19 cellular contexts compared by ENCODE assay signal in the genomic region with DNA sequence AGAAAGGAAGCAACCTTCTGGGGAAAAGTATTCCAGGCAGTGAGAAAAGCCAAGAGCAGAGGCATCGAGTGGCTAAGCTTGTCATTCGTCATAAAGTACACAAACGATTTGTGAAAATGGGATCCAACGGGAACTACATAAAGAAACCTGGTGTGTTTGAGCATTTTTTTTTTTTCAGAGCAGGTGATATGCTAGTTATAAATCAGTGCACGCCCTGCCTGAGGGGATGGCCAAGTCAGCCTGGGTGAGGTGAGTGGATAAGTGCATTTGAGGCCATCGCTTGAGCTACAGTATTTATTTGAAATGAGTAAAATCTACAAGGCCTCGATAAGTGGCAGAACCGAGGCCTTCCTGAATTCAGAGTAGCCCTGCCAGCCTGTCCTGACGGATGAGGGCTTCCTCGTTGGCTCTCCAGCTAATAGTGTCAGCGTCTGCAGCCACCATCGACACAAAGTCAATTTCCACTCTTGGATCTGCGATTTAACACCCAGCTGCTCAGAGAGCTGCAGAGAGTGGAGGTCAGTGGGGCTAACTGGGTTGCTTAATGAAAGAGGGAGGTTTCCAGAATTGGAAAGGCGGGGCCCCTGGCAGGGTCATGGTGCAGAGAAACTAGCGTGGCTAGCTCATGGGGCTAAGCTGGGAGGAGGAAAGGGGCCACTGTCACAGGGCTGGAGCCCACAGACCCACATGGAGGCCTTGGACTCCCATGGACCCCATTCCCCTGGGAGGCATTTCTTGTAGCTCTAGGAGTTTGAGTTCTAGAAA. TPM values are rescaled to one million over a fixed set of nuclear protein-coding genes. Genes with fewer than 3 reads are reported as not detected.
DNase-seq lines count a peak whose midpoint lies in the region; ATAC-seq and TF ChIP-seq lines count a peak whose summit lies in the region.
"Had no signal": no experiment of that assay in that cellular context is flagged by ENCODE, and none has a peak within 500 bp of the region (broad histone marks: within the 10 kb centered on the region; RNA-seq: fewer than 3 reads in every experiment).

No MANE protein-coding gene starts in this region.

- H3K36me3 Mint-ChIP-seq in activated CD4-positive, alpha-beta T cell treated with anti-CD3 and anti-CD28 coated beads for 36 hours (ENCODE audit: low read depth), result no peaks in the 10 kb centered on the region

- no peaks in the 10 kb centered on the region for H3K4me1 Mint-ChIP-seq in activated CD4-positive, alpha-beta T cell treated with anti-CD3 and anti-CD28 coated beads for 36 hours

- no peak for ATAC-seq in activated CD4-positive, alpha-beta T cell treated with anti-CD3 and anti-CD28 coated beads for 36 hours
- no peak for ATAC-seq in GM18870 (IDR thresholded peaks at IDR 0.05; ENCODE audit: unreplicated experiment)

- POLR2A ChIA-PET in activated CD4-positive, alpha-beta T cell treated with anti-CD3 and anti-CD28 coated beads for 36 hours (lab: Charles Lee), result interaction anchor here (0.6 to 0.9 kb wide), 2 partner anchors 27 to 505 kb away, joined by 4 to 5 read pairs; a partner anchor contains a TSS

- 23 to 73% methylated on average over 15 of the region's 15 CpGs for whole genome bisulfite sequencing in sigmoid colon, 2 donors

- no peak for TF ChIP-seq POLR2A in sigmoid colon (IDR thresholded peaks at IDR 0.05)

- peak; percentile 79 for DNase-seq in NCI-H146 treated with DMSO at 0.1 percent for 48 hours (lab: John Stamatoyannopoulos, UW; ENCODE audit: unreplicated experiment)
- peak; percentile 55 for DNase-seq in NCI-H345 treated with DMSO at 0.1 percent for 48 hours (lab: John Stamatoyannopoulos, UW; ENCODE audit: unreplicated experiment)
- DNase-seq in epithelial cell of prostate (ENCODE audit: low read depth, low spot score), result peak; percentile 50
- DNase-seq in sigmoid colon, result no peak
- no peak for DNase-seq in AG08396 (ENCODE audit: low spot score)
- DNase-seq in medulla oblongata (ENCODE audit: extremely low spot score), result no peak
- DNase-seq in activated CD4-positive, alpha-beta T cell treated with anti-CD3 and anti-CD28 coated beads for 36 hours, result no peak
- DNase-seq: activated CD4-positive, alpha-beta T cell treated with anti-CD3 and anti-CD28 coated beads, Interleukin-2, amount 50 U/mL, for 1 hour; activated naive CD4-positive, alpha-beta T cell treated with anti-CD3 and anti-CD28 coated beads, Interleukin-2, amount 50 U/mL, for 16 hours; activated T-cell treated with anti-CD3 and anti-CD28 coated beads for 4 hours; Calu3; NCI-H1105 treated with DMSO at 0.1 percent for 48 hours; NCI-H82; stimulated activated naive CD4-positive, alpha-beta T cell; trophoblast cell had no signal

- H3K27ac ChIP-seq in epithelial cell of prostate, result no peak overlapping the region
- peak overlapping the region; percentile 33 to 58 (median 38) for H3K27ac ChIP-seq in sigmoid colon
- H3K27ac ChIP-seq: KMS-11, prostate gland had no signal

- CTCF ChIA-PET in activated CD4-positive, alpha-beta T cell treated with anti-CD3 and anti-CD28 coated beads for 36 hours (lab: Charles Lee), result interaction anchor here (0.5 to 1.2 kb wide), 2 partner anchors 81 to 594 kb away, joined by 3 to 4 read pairs; no protein-coding TSS in a partner anchor

- peaks cover 0 to 57% (median 41%) of the 10 kb centered on the region in 4 donors for H3K4me1 ChIP-seq in sigmoid colon
- H3K4me1 ChIP-seq: prostate gland had no signal

- no peaks in the 10 kb centered on the region for H3K36me3 ChIP-seq in sigmoid colon
- H3K36me3 ChIP-seq: prostate gland had no signal

- H3K4me3 Mint-ChIP-seq in activated CD4-positive, alpha-beta T cell treated with anti-CD3 and anti-CD28 coated beads for 36 hours, result no peak overlapping the region
- H3K4me3 Mint-ChIP-seq: nephron had no signal

- no peak for TF ChIP-seq EP300 in sigmoid colon (IDR thresholded peaks at IDR 0.05)

- no peaks in the 10 kb centered on the region for H3K27me3 Mint-ChIP-seq in activated CD4-positive, alpha-beta T cell treated with anti-CD3 and anti-CD28 coated beads for 36 hours

- H3K27me3 ChIP-seq in sigmoid colon, result no peaks in the 10 kb centered on the region

- H3K4me3 ChIP-seq in sigmoid colon, result no peak overlapping the region
- H3K4me3 ChIP-seq: prostate gland had no signal

- no peaks in the 10 kb centered on the region for H3K9me3 Mint-ChIP-seq in activated CD4-positive, alpha-beta T cell treated with anti-CD3 and anti-CD28 coated beads for 36 hours (ENCODE audit: low read depth)
- H3K9me3 Mint-ChIP-seq: nephron had no signal

- no peak overlapping the region for H3K27ac Mint-ChIP-seq in activated CD4-positive, alpha-beta T cell treated with anti-CD3 and anti-CD28 coated beads for 36 hours

- H3K9me3 ChIP-seq in sigmoid colon, result no peaks in the 10 kb centered on the region
- H3K9me3 ChIP-seq: prostate gland had no signal

- TF ChIP-seq CTCF in sigmoid colon (IDR thresholded peaks at IDR 0.05), result no peak

- intact Hi-C loops in sigmoid colon (cut with DNase I), result no loop called here
- intact Hi-C loops in activated CD4-positive, alpha-beta T cell treated with anti-CD3 and anti-CD28 coated beads for 36 hours (cut with DNase I, micrococcal nuclease), result no loop called here

RNA-seq across cellular contexts. Expression of a gene that starts 27.3 kb away (rescaled TPM):
- 10 to 100 TPM in 3 of 4 donors, 1 to 10 TPM in 1; 9.9 to 19.1 (median 12.3) TPM for total RNA-seq in sigmoid colon
- polyA plus RNA-seq in sigmoid colon, result 10 to 100 TPM in 1 of 3 donors, 1 to 10 TPM in 2; 1.8 to 13.9 (median 5.3) TPM
- 1 to 10 TPM; 4.8 to 4.9 TPM for total RNA-seq in activated CD4-positive, alpha-beta T cell treated with anti-CD3 and anti-CD28 coated beads for 36 hours

Comparison
In these comparisons a context has a peak if more than half of its experiments do, and no peak if none do; other contexts are left out.
1. DNase-seq: peak in NCI-H146 treated with DMSO at 0.1 percent for 48 hours (single experiment), NCI-H345 treated with DMSO at 0.1 percent for 48 hours (single experiment) and epithelial cell of prostate (single experiment); none in sigmoid colon (single experiment), AG08396 (single experiment), medulla oblongata (single experiment) and activated CD4-positive, alpha-beta T cell treated with anti-CD3 and anti-CD28 coated beads for 36 hours (single experiment).